Comparison of ENCODE assay signal across 8 cellular contexts in the genomic region with DNA sequence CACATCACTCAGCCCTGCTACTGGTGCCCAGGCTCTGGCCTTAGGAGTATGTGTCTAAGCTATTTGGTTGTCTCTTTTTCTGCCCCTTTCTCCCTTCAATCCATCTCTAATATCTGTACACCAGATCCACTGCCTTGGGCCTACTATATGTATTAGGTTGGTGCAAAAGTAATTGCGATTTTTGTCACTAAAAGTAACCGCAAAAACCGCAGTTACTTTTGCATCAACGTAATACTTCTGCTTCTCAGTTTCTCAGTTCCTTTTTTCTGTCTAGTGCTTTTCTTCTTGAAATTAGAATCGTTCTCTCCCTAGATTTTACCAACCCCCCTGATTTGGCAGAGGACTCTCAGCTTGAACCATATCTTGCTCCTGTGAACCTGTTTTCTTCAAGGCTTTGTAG.
DNase-seq lines count a peak whose midpoint lies in the region; ATAC-seq and TF ChIP-seq lines count a peak whose summit lies in the region.

No MANE protein-coding gene starts in this region.

- no peak overlapping the region for H3K27ac ChIP-seq in neural progenitor cell

- ATAC-seq in GM21381 (IDR thresholded peaks at IDR 0.05; ENCODE audit: unreplicated experiment) (peak; percentile 37), HG03565 (IDR thresholded peaks at IDR 0.05; ENCODE audit: unreplicated experiment) (peak; percentile 23), Right ventricle myocardium superior (ENCODE audit: poor library complexity) (no peak)
- no peak for ATAC-seq in activated naive CD8-positive, alpha-beta T cell treated with anti-CD3 and anti-CD28 coated beads, Interleukin-2, amount 10 ng/mL, durations not matched to agents 7 days and 5 days (ENCODE audit: low read depth)

- H3K27me3 Mint-ChIP-seq in activated naive CD8-positive, alpha-beta T cell treated with anti-CD3 and anti-CD28 coated beads, Interleukin-2, amount 10 ng/mL, durations not matched to agents 7 days and 5 days, result no peaks in the 10 kb centered on the region
- H3K27me3 Mint-ChIP-seq in neural progenitor cell (ENCODE audit: insufficient read depth, low read depth), result no peaks in the 10 kb centered on the region

- peaks cover 13% of the 10 kb centered on the region for H3K9me3 Mint-ChIP-seq in activated naive CD8-positive, alpha-beta T cell treated with anti-CD3 and anti-CD28 coated beads, Interleukin-2, amount 10 ng/mL, durations not matched to agents 7 days and 5 days
- H3K9me3 Mint-ChIP-seq in neural progenitor cell, result no peaks in the 10 kb centered on the region

- H3K4me3 Mint-ChIP-seq in activated naive CD8-positive, alpha-beta T cell treated with anti-CD3 and anti-CD28 coated beads, Interleukin-2, amount 10 ng/mL, durations not matched to agents 7 days and 5 days, result peak overlapping the region; percentile 39
- no peak overlapping the region for H3K4me3 Mint-ChIP-seq in neural progenitor cell

- H3K27ac Mint-ChIP-seq in activated naive CD8-positive, alpha-beta T cell treated with anti-CD3 and anti-CD28 coated beads, Interleukin-2, amount 10 ng/mL, durations not matched to agents 7 days and 5 days, result peak overlapping the region; percentile 88
- H3K27ac Mint-ChIP-seq in neural progenitor cell, result no peak overlapping the region

- no peaks in the 10 kb centered on the region for H3K9me3 ChIP-seq in neural progenitor cell (ENCODE audit: low read depth)

- H3K4me2 ChIP-seq in neural progenitor cell, result no peak overlapping the region

- no peak overlapping the region for H3K9ac ChIP-seq in neural progenitor cell

- no peaks in the 10 kb centered on the region for H3K27me3 ChIP-seq in neural progenitor cell

- peak; percentile 37 for DNase-seq in GM10266 (ENCODE audit: extremely low spot score)
- no peak for DNase-seq in activated naive CD8-positive, alpha-beta T cell treated with anti-CD3 and anti-CD28 coated beads, Interleukin-2, amount 10 ng/mL, durations not matched to agents 7 days and 5 days
- no peak for DNase-seq in neural progenitor cell (ENCODE audit: low spot score)
- no peak for DNase-seq in dermis blood vessel endothelial cell
- no peak for DNase-seq in Right ventricle myocardium superior
- DNase-seq in SK-N-DZ (ENCODE audit: low spot score), result no peak

- peaks cover 21% of the 10 kb centered on the region for H3K36me3 Mint-ChIP-seq in activated naive CD8-positive, alpha-beta T cell treated with anti-CD3 and anti-CD28 coated beads, Interleukin-2, amount 10 ng/mL, durations not matched to agents 7 days and 5 days
- H3K36me3 Mint-ChIP-seq in neural progenitor cell, result no peaks in the 10 kb centered on the region

- peaks cover 41% of the 10 kb centered on the region for H3K4me1 Mint-ChIP-seq in activated naive CD8-positive, alpha-beta T cell treated with anti-CD3 and anti-CD28 coated beads, Interleukin-2, amount 10 ng/mL, durations not matched to agents 7 days and 5 days
- H3K4me1 Mint-ChIP-seq in neural progenitor cell, result peaks cover 4% of the 10 kb centered on the region

- no peaks in the 10 kb centered on the region for H4K20me1 ChIP-seq in neural progenitor cell (ENCODE audit: low read depth)

- no peak for TF ChIP-seq CTCF in GM10266 (IDR thresholded peaks at IDR 0.05; ENCODE audit: control insufficient read depth, insufficient read depth, low read depth, missing control alignments)
- no peak for TF ChIP-seq CTCF in neural progenitor cell (IDR thresholded peaks at IDR 0.05)

- H3K4me3 ChIP-seq in neural progenitor cell, result no peak overlapping the region

- intact Hi-C loops in Right ventricle myocardium superior (cut with DNase I), result no loop called here

- H3F3A ChIP-seq in neural progenitor cell (ENCODE audit: low read depth), result no peaks in the 10 kb centered on the region

- H2AFZ ChIP-seq in neural progenitor cell (replicated peaks), result no peak overlapping the region

- H3K36me3 ChIP-seq in neural progenitor cell, result no peaks in the 10 kb centered on the region

- POLR2A ChIA-PET in activated naive CD8-positive, alpha-beta T cell treated with anti-CD3 and anti-CD28 coated beads, Interleukin-2, amount 10 ng/mL, durations not matched to agents 7 days and 5 days (lab: Charles Lee), result no interaction called here

- no peaks in the 10 kb centered on the region for H3K79me2 ChIP-seq in neural progenitor cell (ENCODE audit: low read depth)

- no peaks in the 10 kb centered on the region for H3K4me1 ChIP-seq in neural progenitor cell

Comparison
In these comparisons a context has a peak if more than half of its experiments do, and no peak if none do; other contexts are left out.
1. ATAC-seq: peak in GM21381 (single experiment) and HG03565 (single experiment); none in activated naive CD8-positive, alpha-beta T cell treated with anti-CD3 and anti-CD28 coated beads, Interleukin-2, amount 10 ng/mL, durations not matched to agents 7 days and 5 days (single experiment) and Right ventricle myocardium superior (single experiment).